Comparison of ENCODE assay signal across 10 cellular contexts in the genomic region with DNA sequence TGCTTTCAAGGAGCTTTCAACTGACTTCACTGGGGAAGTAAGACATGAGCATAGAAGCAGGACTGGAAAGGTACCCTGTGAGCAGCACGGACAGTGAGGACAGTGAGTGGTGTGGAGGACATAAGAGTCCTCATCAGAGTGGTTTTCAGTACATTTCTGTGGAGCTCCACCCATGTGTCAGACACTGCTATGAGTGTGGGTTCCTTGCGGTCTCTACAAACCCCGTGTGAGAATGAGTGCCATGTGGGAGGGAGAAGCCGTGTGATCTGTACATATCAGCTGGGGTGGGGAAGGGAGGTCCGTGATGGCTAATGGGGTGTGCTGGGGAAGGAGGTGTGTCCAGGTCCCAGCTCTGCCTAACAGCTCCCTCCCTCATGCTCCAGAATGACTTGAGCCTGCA. TPM values are rescaled to one million over a fixed set of nuclear protein-coding genes. Genes with fewer than 3 reads are reported as not detected.
DNase-seq lines count a peak whose midpoint lies in the region; ATAC-seq and TF ChIP-seq lines count a peak whose summit lies in the region.
"Not testable (repeated sequence)": the region's sequence is repeated elsewhere in the genome, so short reads cannot be mapped to it uniquely, and the experiment has no call there.
"Had no signal": no experiment of that assay in that cellular context is flagged by ENCODE, and none has a peak within 500 bp of the region (broad histone marks: within the 10 kb centered on the region; RNA-seq: fewer than 3 reads in every experiment).

No MANE protein-coding gene starts in this region.

- POLR2A ChIA-PET in CD8-positive, alpha-beta memory T cell (lab: Charles Lee), result interaction anchor here (1.0 kb wide), 1 partner anchor 32 kb away, joined by 3 read pairs; no protein-coding TSS in a partner anchor
- POLR2A ChIA-PET in Panc1 (lab: Charles Lee), result interaction anchor here (0.6 to 0.7 kb wide), 2 partner anchors 13 to 38 kb away, joined by 3 to 4 read pairs; no protein-coding TSS in a partner anchor

- H3K36me3 Mint-ChIP-seq in CD8-positive, alpha-beta memory T cell, result peaks cover 0 to 72% (median 24%) of the 10 kb centered on the region in 3 donors
- peaks cover 53% of the 10 kb centered on the region for H3K36me3 Mint-ChIP-seq in activated CD8-positive, alpha-beta memory T cell treated with anti-CD3 and anti-CD28 coated beads, Interleukin-2, amount 10 ng/mL, durations not matched to agents 7 days and 5 days
- peaks cover 51% of the 10 kb centered on the region for H3K36me3 Mint-ChIP-seq in activated naive CD8-positive, alpha-beta T cell treated with anti-CD3 and anti-CD28 coated beads for 36 hours
- peaks cover 33% of the 10 kb centered on the region for H3K36me3 Mint-ChIP-seq in central memory CD8-positive, alpha-beta T cell (ENCODE audit: insufficient read depth)
- peaks cover 24% of the 10 kb centered on the region for H3K36me3 Mint-ChIP-seq in natural killer cell treated with Interleukin-12 subunit alpha and Interleukin-12 subunit beta and Interleukin-15 and Interleukin-18, amount 100 ng/mL, for 72 hours
- peaks cover 77% of the 10 kb centered on the region for H3K36me3 Mint-ChIP-seq in stimulated activated effector memory CD8-positive, alpha-beta T cell treated with anti-CD3 and anti-CD28 coated beads, Interleukin-12 subunit alpha, Interleukin-12 subunit beta, amount 100 ng/mL, for 72 hours

- H3K9me3 ChIP-seq in CD8-positive, alpha-beta memory T cell (ENCODE audit: low read length); Panc1 (ENCODE audit: control insufficient read depth, insufficient read depth, low read depth, low read length); cardiac muscle cell (ENCODE audit: low read depth): not testable (repeated sequence)

- intact Hi-C loops in Panc1 (cut with micrococcal nuclease; ENCODE audit: unreplicated experiment), result not testable (repeated sequence)

- not testable (repeated sequence) for TF ChIP-seq CTCF in Panc1 (IDR thresholded peaks at IDR 0.05); cardiac muscle cell (IDR thresholded peaks at IDR 0.05; ENCODE audit: low read depth, low read length)

- H3K36me3 ChIP-seq in CD8-positive, alpha-beta memory T cell (ENCODE audit: insufficient read depth, low read length), result peaks cover 17% of the 10 kb centered on the region
- H3K36me3 ChIP-seq in Panc1 (ENCODE audit: control insufficient read depth, insufficient read depth, low read length), result not testable (repeated sequence)
- H3K36me3 ChIP-seq in cardiac muscle cell, result peaks cover 11% of the 10 kb centered on the region

- CTCF ChIA-PET in CD8-positive, alpha-beta memory T cell (lab: Charles Lee), result not testable (repeated sequence)
- CTCF ChIA-PET in Panc1 (lab: Charles Lee), result interaction anchor here (0.6 kb wide), 1 partner anchor 77 kb away, joined by 4 read pairs; no protein-coding TSS in a partner anchor
- CTCF ChIA-PET in activated CD8-positive, alpha-beta memory T cell treated with anti-CD3 and anti-CD28 coated beads, Interleukin-2, amount 10 ng/mL, durations not matched to agents 7 days and 5 days (lab: Charles Lee), result interaction anchor here (1.1 kb wide), 1 partner anchor 60 kb away, joined by 3 read pairs; no protein-coding TSS in a partner anchor

- H3K27ac Mint-ChIP-seq in CD8-positive, alpha-beta memory T cell, result peak overlapping the region in 7 of 8 donors; percentile 18 to 72 (median 52)
- H3K27ac Mint-ChIP-seq in activated CD8-positive, alpha-beta memory T cell treated with anti-CD3 and anti-CD28 coated beads, Interleukin-2, amount 10 ng/mL, durations not matched to agents 7 days and 5 days, result not testable (repeated sequence)
- peak overlapping the region; percentile 26 for H3K27ac Mint-ChIP-seq in activated naive CD8-positive, alpha-beta T cell treated with anti-CD3 and anti-CD28 coated beads for 36 hours
- peak overlapping the region; percentile 72 for H3K27ac Mint-ChIP-seq in central memory CD8-positive, alpha-beta T cell (ENCODE audit: low read depth)
- peak overlapping the region in 1 of 2 donors; percentile 32 for H3K27ac Mint-ChIP-seq in natural killer cell treated with Interleukin-12 subunit alpha and Interleukin-12 subunit beta and Interleukin-15 and Interleukin-18, amount 100 ng/mL, for 72 hours
- peak overlapping the region; percentile 78 for H3K27ac Mint-ChIP-seq in stimulated activated effector memory CD8-positive, alpha-beta T cell treated with anti-CD3 and anti-CD28 coated beads, Interleukin-12 subunit alpha, Interleukin-12 subunit beta, amount 100 ng/mL, for 72 hours

- H3K4me3 ChIP-seq in CD8-positive, alpha-beta memory T cell (ENCODE audit: low read length); Panc1 (ENCODE audit: low read depth in 2 of 2, low read length in 2 of 2); cardiac muscle cell: not testable (repeated sequence)

- ATAC-seq in Panc1; activated CD8-positive, alpha-beta memory T cell treated with anti-CD3 and anti-CD28 coated beads, Interleukin-2, amount 10 ng/mL, durations not matched to agents 7 days and 5 days: not testable (repeated sequence)
- peak; percentile 80 for ATAC-seq in central memory CD8-positive, alpha-beta T cell (replicated peaks; ENCODE audit: extremely low read depth, poor library complexity, severe bottlenecking)
- peak; percentile 59 to 67 for ATAC-seq in natural killer cell treated with Interleukin-12 subunit alpha and Interleukin-12 subunit beta and Interleukin-15 and Interleukin-18, amount 100 ng/mL, for 72 hours
- ATAC-seq in stimulated activated effector memory CD8-positive, alpha-beta T cell treated with anti-CD3 and anti-CD28 coated beads, Interleukin-12 subunit alpha, Interleukin-12 subunit beta, amount 100 ng/mL, for 72 hours, result peak; percentile 61

- H3K4me1 ChIP-seq in CD8-positive, alpha-beta memory T cell (ENCODE audit: insufficient read depth, low read length), result peaks cover 36% of the 10 kb centered on the region
- H3K4me1 ChIP-seq in Panc1 (ENCODE audit: control insufficient read depth, insufficient read depth, low read length), result peaks cover 26% of the 10 kb centered on the region
- peaks cover 41% of the 10 kb centered on the region for H3K4me1 ChIP-seq in cardiac muscle cell (ENCODE audit: low read depth)

- H3K4me3 Mint-ChIP-seq in CD8-positive, alpha-beta memory T cell, result peak overlapping the region in 5 of 7 donors; percentile 8 to 68 (median 28)
- H3K4me3 Mint-ChIP-seq in activated CD8-positive, alpha-beta memory T cell treated with anti-CD3 and anti-CD28 coated beads, Interleukin-2, amount 10 ng/mL, durations not matched to agents 7 days and 5 days; activated naive CD8-positive, alpha-beta T cell treated with anti-CD3 and anti-CD28 coated beads for 36 hours: not testable (repeated sequence)
- peak overlapping the region; percentile 16 for H3K4me3 Mint-ChIP-seq in central memory CD8-positive, alpha-beta T cell
- H3K4me3 Mint-ChIP-seq in natural killer cell treated with Interleukin-12 subunit alpha and Interleukin-12 subunit beta and Interleukin-15 and Interleukin-18, amount 100 ng/mL, for 72 hours, result peak overlapping the region; percentile 43
- peak overlapping the region; percentile 16 for H3K4me3 Mint-ChIP-seq in stimulated activated effector memory CD8-positive, alpha-beta T cell treated with anti-CD3 and anti-CD28 coated beads, Interleukin-12 subunit alpha, Interleukin-12 subunit beta, amount 100 ng/mL, for 72 hours

- H3K27ac ChIP-seq in CD8-positive, alpha-beta memory T cell (ENCODE audit: low read depth, low read length), result not testable (repeated sequence)
- H3K27ac ChIP-seq in Panc1 (ENCODE audit: low read length) (peak overlapping the region; percentile 45; the same call in 1 of the 2 replicates), cardiac muscle cell (peak overlapping the region; percentile 89)

- H3K9me3 Mint-ChIP-seq in CD8-positive, alpha-beta memory T cell; activated CD8-positive, alpha-beta memory T cell treated with anti-CD3 and anti-CD28 coated beads, Interleukin-2, amount 10 ng/mL, durations not matched to agents 7 days and 5 days (ENCODE audit: low read depth); activated naive CD8-positive, alpha-beta T cell treated with anti-CD3 and anti-CD28 coated beads for 36 hours; central memory CD8-positive, alpha-beta T cell; natural killer cell treated with Interleukin-12 subunit alpha and Interleukin-12 subunit beta and Interleukin-15 and Interleukin-18, amount 100 ng/mL, for 72 hours; stimulated activated effector memory CD8-positive, alpha-beta T cell treated with anti-CD3 and anti-CD28 coated beads, Interleukin-12 subunit alpha, Interleukin-12 subunit beta, amount 100 ng/mL, for 72 hours: not testable (repeated sequence)

- H3K4me1 Mint-ChIP-seq in CD8-positive, alpha-beta memory T cell, result peaks cover 62 to 75% (median 73%) of the 10 kb centered on the region in 3 donors
- H3K4me1 Mint-ChIP-seq in activated CD8-positive, alpha-beta memory T cell treated with anti-CD3 and anti-CD28 coated beads, Interleukin-2, amount 10 ng/mL, durations not matched to agents 7 days and 5 days, result peaks cover 48% of the 10 kb centered on the region
- H3K4me1 Mint-ChIP-seq in activated naive CD8-positive, alpha-beta T cell treated with anti-CD3 and anti-CD28 coated beads for 36 hours, result peaks cover 55% of the 10 kb centered on the region
- peaks cover 63% of the 10 kb centered on the region for H3K4me1 Mint-ChIP-seq in central memory CD8-positive, alpha-beta T cell
- peaks cover 45 to 57% of the 10 kb centered on the region in 2 donors for H3K4me1 Mint-ChIP-seq in natural killer cell treated with Interleukin-12 subunit alpha and Interleukin-12 subunit beta and Interleukin-15 and Interleukin-18, amount 100 ng/mL, for 72 hours (ENCODE audit: low read depth in 2 of 2)
- peaks cover 62% of the 10 kb centered on the region for H3K4me1 Mint-ChIP-seq in stimulated activated effector memory CD8-positive, alpha-beta T cell treated with anti-CD3 and anti-CD28 coated beads, Interleukin-12 subunit alpha, Interleukin-12 subunit beta, amount 100 ng/mL, for 72 hours

- H3K27me3 Mint-ChIP-seq in CD8-positive, alpha-beta memory T cell; activated CD8-positive, alpha-beta memory T cell treated with anti-CD3 and anti-CD28 coated beads, Interleukin-2, amount 10 ng/mL, durations not matched to agents 7 days and 5 days; activated naive CD8-positive, alpha-beta T cell treated with anti-CD3 and anti-CD28 coated beads for 36 hours; central memory CD8-positive, alpha-beta T cell: not testable (repeated sequence)
- H3K27me3 Mint-ChIP-seq in natural killer cell treated with Interleukin-12 subunit alpha and Interleukin-12 subunit beta and Interleukin-15 and Interleukin-18, amount 100 ng/mL, for 72 hours, result peaks cover 9 to 18% of the 10 kb centered on the region in 2 donors

- not testable (repeated sequence) for H3K27me3 ChIP-seq in CD8-positive, alpha-beta memory T cell (ENCODE audit: insufficient read depth, low read length, poor library complexity, severe bottlenecking); Panc1 (ENCODE audit: control insufficient read depth, insufficient read depth, low read length); cardiac muscle cell

- in situ Hi-C loops in Panc1 (cut with HindIII; ENCODE audit: low pct_unique_long_range_greater_than_20kb, low sequenced_read_pairs), result not testable (repeated sequence)

- BruUV-seq in Panc1 (replicated peaks; lab: Mats Ljungman, UMichigan), result not testable (repeated sequence)

- peak in 3 of 5 donors; percentile 21 to 66 (median 25) for DNase-seq in CD8-positive, alpha-beta memory T cell
- not testable (repeated sequence) for DNase-seq in Panc1 (ENCODE audit: low read depth, low spot score); activated naive CD8-positive, alpha-beta T cell treated with anti-CD3 and anti-CD28 coated beads for 36 hours; cardiac muscle cell (ENCODE audit: low read depth in 1 of 2, low spot score in 1 of 2); natural killer cell treated with Interleukin-12 subunit alpha and Interleukin-12 subunit beta and Interleukin-15 and Interleukin-18, amount 100 ng/mL, for 72 hours (ENCODE audit: low spot score); stimulated activated effector memory CD8-positive, alpha-beta T cell treated with anti-CD3 and anti-CD28 coated beads, Interleukin-12 subunit alpha, Interleukin-12 subunit beta, amount 100 ng/mL, for 72 hours (ENCODE audit: low spot score in 2 of 2)
- DNase-seq in activated CD8-positive, alpha-beta memory T cell treated with anti-CD3 and anti-CD28 coated beads, Interleukin-2, amount 10 ng/mL, durations not matched to agents 7 days and 5 days, result peak; percentile 50
- peak in 1 of 2 donors; percentile 51 for DNase-seq in central memory CD8-positive, alpha-beta T cell (ENCODE audit: low spot score in 2 of 2)

RNA-seq across cellular contexts. Expression of gene TMEM14B, which starts 4.2 kb away (rescaled TPM):
- total RNA-seq in CD8-positive, alpha-beta memory T cell, result 10 to 100 TPM; 82.0 to 85.1 TPM
- polyA plus RNA-seq in CD8-positive, alpha-beta memory T cell, result 188 TPM
- total RNA-seq in Panc1 (2021; ENCODE audit: unreplicated experiment) (180 TPM), cardiac muscle cell (77.0 and 143 TPM in 2 replicates)
- 103 TPM for polyA plus RNA-seq in Panc1 (2012; ENCODE audit: insufficient read length)
- total RNA-seq in activated CD8-positive, alpha-beta memory T cell treated with anti-CD3 and anti-CD28 coated beads, Interleukin-2, amount 10 ng/mL, durations not matched to agents 7 days and 5 days, result 10 to 100 TPM; 71.3 to 82.9 TPM
- total RNA-seq in activated naive CD8-positive, alpha-beta T cell treated with anti-CD3 and anti-CD28 coated beads for 36 hours, result 100 to 1,000 TPM; 112 to 113 TPM
- polyA plus RNA-seq in cardiac muscle cell, result 307 and 381 TPM in 2 replicates
- 10 to 100 TPM; 43.9 to 63.4 TPM for total RNA-seq in natural killer cell treated with Interleukin-12 subunit alpha and Interleukin-12 subunit beta and Interleukin-15 and Interleukin-18, amount 100 ng/mL, for 72 hours

RNA-seq across cellular contexts. Expression of gene TMEM14C, which starts 28.9 kb away (rescaled TPM):
- 10 to 100 TPM; 62.8 to 68.0 TPM for total RNA-seq in CD8-positive, alpha-beta memory T cell
- polyA plus RNA-seq in CD8-positive, alpha-beta memory T cell, result 79.8 TPM
- total RNA-seq in Panc1 (2021; ENCODE audit: unreplicated experiment), result 159 TPM
- polyA plus RNA-seq in Panc1 (2012; ENCODE audit: insufficient read length), result 134 TPM
- 10 to 100 TPM; 37.1 to 44.2 TPM for total RNA-seq in activated CD8-positive, alpha-beta memory T cell treated with anti-CD3 and anti-CD28 coated beads, Interleukin-2, amount 10 ng/mL, durations not matched to agents 7 days and 5 days
- 10 to 100 TPM; 67.0 to 70.7 TPM for total RNA-seq in activated naive CD8-positive, alpha-beta T cell treated with anti-CD3 and anti-CD28 coated beads for 36 hours
- total RNA-seq in cardiac muscle cell, result 141 and 220 TPM in 2 replicates
- 407 and 441 TPM in 2 replicates for polyA plus RNA-seq in cardiac muscle cell
- total RNA-seq in natural killer cell treated with Interleukin-12 subunit alpha and Interleukin-12 subunit beta and Interleukin-15 and Interleukin-18, amount 100 ng/mL, for 72 hours, result 10 to 100 TPM; 12.0 to 27.4 TPM

RNA-seq across cellular contexts. Expression of gene PAK1IP1, which starts 57.0 kb away (rescaled TPM):
- total RNA-seq in CD8-positive, alpha-beta memory T cell, result 10 to 100 TPM; 57.1 to 58.0 TPM
- 18.8 TPM for polyA plus RNA-seq in CD8-positive, alpha-beta memory T cell
- total RNA-seq in Panc1 (2021; ENCODE audit: unreplicated experiment) (27.3 TPM), cardiac muscle cell (6.2 and 10.4 TPM in 2 replicates)
- polyA plus RNA-seq in Panc1 (2012; ENCODE audit: insufficient read length), result 18.1 TPM
- 10 to 100 TPM; 13.1 to 22.8 TPM for total RNA-seq in activated CD8-positive, alpha-beta memory T cell treated with anti-CD3 and anti-CD28 coated beads, Interleukin-2, amount 10 ng/mL, durations not matched to agents 7 days and 5 days
- total RNA-seq in activated naive CD8-positive, alpha-beta T cell treated with anti-CD3 and anti-CD28 coated beads for 36 hours, result 10 to 100 TPM; 58.5 to 60.2 TPM
- 14.6 and 16.6 TPM in 2 replicates for polyA plus RNA-seq in cardiac muscle cell
- 10 to 100 TPM; 24.8 to 27.7 TPM for total RNA-seq in natural killer cell treated with Interleukin-12 subunit alpha and Interleukin-12 subunit beta and Interleukin-15 and Interleukin-18, amount 100 ng/mL, for 72 hours

RNA-seq across cellular contexts. Expression of gene C6orf52, which starts 57.3 kb away (rescaled TPM):
- 1 to 10 TPM; 6.8 to 7.4 TPM for total RNA-seq in CD8-positive, alpha-beta memory T cell
- not detected for polyA plus RNA-seq in CD8-positive, alpha-beta memory T cell
- 6.5 TPM for total RNA-seq in Panc1 (2021; ENCODE audit: unreplicated experiment)
- polyA plus RNA-seq in Panc1 (2012; ENCODE audit: insufficient read length), result 5.1 TPM
- total RNA-seq in activated CD8-positive, alpha-beta memory T cell treated with anti-CD3 and anti-CD28 coated beads, Interleukin-2, amount 10 ng/mL, durations not matched to agents 7 days and 5 days, result 1 to 10 TPM; 2.5 to 2.7 TPM
- total RNA-seq in activated naive CD8-positive, alpha-beta T cell treated with anti-CD3 and anti-CD28 coated beads for 36 hours, result 1 to 10 TPM; 5.7 to 6.3 TPM
- 2.1 and 10.9 TPM in 2 replicates for total RNA-seq in cardiac muscle cell
- 3.6 and 7.2 TPM in 2 replicates for polyA plus RNA-seq in cardiac muscle cell
- total RNA-seq in natural killer cell treated with Interleukin-12 subunit alpha and Interleukin-12 subunit beta and Interleukin-15 and Interleukin-18, amount 100 ng/mL, for 72 hours, result 1 to 10 TPM; 2.4 to 4.0 TPM
- total RNA-seq: Calu3, H4 had no signal
